Comparison of ENCODE assay signal across 25 cellular contexts in genomic region chr3:176286456-176287115, GRCh38.
"Had no signal": no experiment of that assay in that cellular context is flagged by ENCODE, and none has a peak within 500 bp of the region (broad histone marks: within the 10 kb centered on the region; RNA-seq: fewer than 3 reads in every experiment).

No MANE protein-coding gene starts in this region.

- H3K36me3 Mint-ChIP-seq: activated naive CD8-positive, alpha-beta T cell treated with anti-CD3 and anti-CD28 coated beads, Interleukin-2, amount 10 ng/mL, durations not matched to agents 7 days and 5 days; memory B cell; naive thymus-derived CD4-positive, alpha-beta T cell; neural progenitor cell had no signal

- H2AFZ ChIP-seq: hepatocyte, neural progenitor cell had no signal

- H3K27me3 ChIP-seq: brain microvascular endothelial cell, foreskin keratinocyte, hepatocyte, neural progenitor cell, stomach, upper lobe of right lung had no signal

- FAIRE-seq: small intestine had no signal

- H3K27ac ChIP-seq: brain microvascular endothelial cell, coronary artery, foreskin keratinocyte, hepatocyte, neural progenitor cell, prostate gland, stomach, upper lobe of right lung had no signal

- H3K4me1 Mint-ChIP-seq: activated CD4-positive, alpha-beta T cell treated with anti-CD3 and anti-CD28 coated beads, Interleukin-2, amount 10 ng/mL, durations not matched to agents 24 days and 14 days; activated naive CD8-positive, alpha-beta T cell treated with anti-CD3 and anti-CD28 coated beads, Interleukin-2, amount 10 ng/mL, durations not matched to agents 7 days and 5 days; central memory CD8-positive, alpha-beta T cell; memory B cell; naive thymus-derived CD4-positive, alpha-beta T cell; neural progenitor cell had no signal

- H3K79me2 ChIP-seq: hepatocyte had no signal

- H3K4me1 ChIP-seq: foreskin keratinocyte, neural progenitor cell, prostate gland, stomach, upper lobe of right lung had no signal

- H3K9me3 Mint-ChIP-seq: activated CD4-positive, alpha-beta T cell treated with anti-CD3 and anti-CD28 coated beads, Interleukin-2, amount 10 ng/mL, durations not matched to agents 24 days and 14 days; central memory CD8-positive, alpha-beta T cell; memory B cell had no signal

- H3K27me3 Mint-ChIP-seq: activated CD4-positive, alpha-beta T cell treated with anti-CD3 and anti-CD28 coated beads, Interleukin-2, amount 10 ng/mL, durations not matched to agents 24 days and 14 days; activated CD8-positive, alpha-beta T cell treated with anti-CD3 and anti-CD28 coated beads for 36 hours; activated naive CD8-positive, alpha-beta T cell treated with anti-CD3 and anti-CD28 coated beads, Interleukin-2, amount 10 ng/mL, durations not matched to agents 7 days and 5 days; activated T-cell treated with anti-CD3 and anti-CD28 coated beads, Interleukin-2, amount 50 U/mL, for 24 hours; central memory CD8-positive, alpha-beta T cell; memory B cell; naive thymus-derived CD4-positive, alpha-beta T cell had no signal

- H3K27ac Mint-ChIP-seq: activated CD4-positive, alpha-beta T cell treated with anti-CD3 and anti-CD28 coated beads, Interleukin-2, amount 10 ng/mL, durations not matched to agents 24 days and 14 days; activated CD8-positive, alpha-beta T cell treated with anti-CD3 and anti-CD28 coated beads for 36 hours; activated naive CD8-positive, alpha-beta T cell treated with anti-CD3 and anti-CD28 coated beads, Interleukin-2, amount 10 ng/mL, durations not matched to agents 7 days and 5 days; activated T-cell treated with anti-CD3 and anti-CD28 coated beads, Interleukin-2, amount 50 U/mL, for 24 hours; activated T-helper 2 cell treated with anti-CD3 and anti-CD28 coated beads, Interferon-gamma antibody, Interleukin-2, Interleukin-4, amounts not matched to agents 10 μg/mL and 5 μg/mL and 100 μg/mL, durations not matched to agents 14 hours and 24 hours and 36 hours; memory B cell; naive thymus-derived CD4-positive, alpha-beta T cell; neural progenitor cell had no signal

- H3K36me3 ChIP-seq: brain microvascular endothelial cell, neural progenitor cell, prostate gland, stomach, upper lobe of right lung had no signal

- H3K4me3 Mint-ChIP-seq: activated CD4-positive, alpha-beta T cell treated with anti-CD3 and anti-CD28 coated beads, Interleukin-2, amount 10 ng/mL, durations not matched to agents 24 days and 14 days; activated CD8-positive, alpha-beta T cell treated with anti-CD3 and anti-CD28 coated beads for 36 hours; activated naive CD8-positive, alpha-beta T cell treated with anti-CD3 and anti-CD28 coated beads, Interleukin-2, amount 10 ng/mL, durations not matched to agents 7 days and 5 days; activated T-cell treated with anti-CD3 and anti-CD28 coated beads, Interleukin-2, amount 50 U/mL, for 24 hours; central memory CD8-positive, alpha-beta T cell; memory B cell; naive thymus-derived CD4-positive, alpha-beta T cell; neural progenitor cell had no signal

- DNase-seq: activated CD4-positive, alpha-beta T cell treated with anti-CD3 and anti-CD28 coated beads, Interleukin-2, amount 10 ng/mL, durations not matched to agents 24 days and 14 days; activated CD4-positive, CD25-positive, alpha-beta regulatory T cell; activated CD8-positive, alpha-beta T cell treated with anti-CD3 and anti-CD28 coated beads for 36 hours; activated naive CD4-positive, alpha-beta T cell treated with Interleukin-2 at 50 U/mL for 16 hours; activated naive CD8-positive, alpha-beta T cell treated with anti-CD3 and anti-CD28 coated beads, Interleukin-2, amount 10 ng/mL, durations not matched to agents 7 days and 5 days; activated T-cell treated with anti-CD3 and anti-CD28 coated beads, Interleukin-2, amount 50 U/mL, for 24 hours; brain microvascular endothelial cell; effector CD4-positive, alpha-beta T cell; foreskin keratinocyte; naive thymus-derived CD4-positive, alpha-beta T cell; right cardiac atrium; small intestine; stimulated activated CD4-positive, alpha-beta T cell treated with anti-CD3 and anti-CD28 coated beads, Interleukin-4, amount 100 ng/mL, for 1 hour; stomach; T-helper 1 cell; T1000; upper lobe of right lung had no signal

- H3K4me3 ChIP-seq: coronary artery, hepatocyte, neural progenitor cell, prostate gland, stomach, upper lobe of right lung had no signal

- ATAC-seq: activated CD8-positive, alpha-beta T cell treated with anti-CD3 and anti-CD28 coated beads for 36 hours; esophagus mucosa; foreskin keratinocyte; naive thymus-derived CD4-positive, alpha-beta T cell; right cardiac atrium; upper lobe of right lung had no signal
